In genomic region chr14:30088620-30089019, GRCh38 we compare ENCODE assay signal across 11 cellular contexts.
"Had no signal": no experiment of that assay in that cellular context is flagged by ENCODE, and none has a peak within 500 bp of the region (broad histone marks: within the 10 kb centered on the region; RNA-seq: fewer than 3 reads in every experiment).

No MANE protein-coding gene starts in this region.

- H3K4me3 ChIP-seq: GM23248, GM23338, HAP-1 had no signal

- H2AFZ ChIP-seq: GM23248, GM23338 had no signal

- ATAC-seq: GM23338, HCT116 had no signal

- H3K4me1 ChIP-seq: HAP-1 had no signal

- FAIRE-seq: H1, H54 had no signal

- H3K4me2 ChIP-seq: GM23338 had no signal

- H3K27ac ChIP-seq: GM23248 had no signal

- H3K9ac ChIP-seq: GM23248 had no signal

- DNase-seq: GM23248, GOT3, H7, H9, HCEC 1CT, HFFc6 had no signal

- H3K36me3 ChIP-seq: HAP-1 had no signal
